ENCODE assay signal across 1 cellular context in the genomic region with DNA sequence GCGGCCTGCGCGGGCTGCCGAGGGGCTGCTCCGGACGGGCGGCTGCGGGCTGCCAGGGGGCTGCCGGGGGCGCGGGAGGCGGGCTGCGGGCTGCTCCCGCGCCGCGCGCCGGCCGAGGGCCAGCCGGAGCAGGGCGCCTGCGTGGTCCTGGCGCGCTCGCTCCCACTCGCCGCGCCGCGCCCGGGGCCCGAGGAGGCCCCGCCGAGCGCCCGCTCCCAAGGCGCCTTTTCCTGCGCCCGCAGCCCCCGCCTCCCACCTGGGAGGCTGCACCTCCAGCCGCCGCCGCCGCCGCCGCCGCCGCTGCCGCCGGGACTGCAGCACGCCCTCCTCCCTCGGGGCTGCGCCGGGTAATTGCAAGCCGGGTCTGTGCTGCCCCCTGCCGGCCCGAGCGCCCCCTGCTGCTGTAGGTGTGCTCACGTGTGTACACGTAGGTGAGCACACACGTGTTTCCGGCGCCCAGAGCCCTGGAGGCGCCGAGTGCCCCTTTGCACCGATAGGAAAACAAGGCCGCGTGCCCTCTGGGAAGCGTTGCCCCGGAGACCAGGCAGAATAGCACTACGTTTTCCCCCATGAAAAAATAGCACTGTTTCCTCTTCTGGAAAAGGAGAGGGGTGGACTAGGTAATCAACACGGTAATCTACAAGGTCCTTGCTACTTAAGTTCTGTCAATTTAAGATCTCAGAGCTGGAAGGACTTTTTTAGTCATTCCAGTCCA.
A peak's percentile ranks its signal among the peaks of the same experiment; 100 is the strongest.
TF ChIP-seq lines count a peak whose summit lies in the region.

Gene EPB41L4B, minus strand, starts transcription at position 326 of the 715 bp plus-strand sequence. CDS start 613 bp downstream, outside the sequence.

TF ChIP-seq in HepG2, 621 proteins besides CTCF, POLR2A, EP300 and RAD21 (continued from another document and continues in another):
- TF ChIP-seq, protein P1, sequence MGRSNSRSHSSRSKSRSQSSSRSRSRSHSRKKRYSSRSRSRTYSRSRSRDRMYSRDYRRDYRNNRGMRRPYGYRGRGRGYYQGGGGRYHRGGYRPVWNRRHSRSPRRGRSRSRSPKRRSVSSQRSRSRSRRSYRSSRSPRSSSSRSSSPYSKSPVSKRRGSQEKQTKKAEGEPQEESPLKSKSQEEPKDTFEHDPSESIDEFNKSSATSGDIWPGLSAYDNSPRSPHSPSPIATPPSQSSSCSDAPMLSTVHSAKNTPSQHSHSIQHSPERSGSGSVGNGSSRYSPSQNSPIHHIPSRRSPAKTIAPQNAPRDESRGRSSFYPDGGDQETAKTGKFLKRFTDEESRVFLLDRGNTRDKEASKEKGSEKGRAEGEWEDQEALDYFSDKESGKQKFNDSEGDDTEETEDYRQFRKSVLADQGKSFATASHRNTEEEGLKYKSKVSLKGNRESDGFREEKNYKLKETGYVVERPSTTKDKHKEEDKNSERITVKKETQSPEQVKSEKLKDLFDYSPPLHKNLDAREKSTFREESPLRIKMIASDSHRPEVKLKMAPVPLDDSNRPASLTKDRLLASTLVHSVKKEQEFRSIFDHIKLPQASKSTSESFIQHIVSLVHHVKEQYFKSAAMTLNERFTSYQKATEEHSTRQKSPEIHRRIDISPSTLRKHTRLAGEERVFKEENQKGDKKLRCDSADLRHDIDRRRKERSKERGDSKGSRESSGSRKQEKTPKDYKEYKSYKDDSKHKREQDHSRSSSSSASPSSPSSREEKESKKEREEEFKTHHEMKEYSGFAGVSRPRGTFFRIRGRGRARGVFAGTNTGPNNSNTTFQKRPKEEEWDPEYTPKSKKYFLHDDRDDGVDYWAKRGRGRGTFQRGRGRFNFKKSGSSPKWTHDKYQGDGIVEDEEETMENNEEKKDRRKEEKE (IDR thresholded peaks at IDR 0.05): no peak
- TF ChIP-seq DPF2 (CRISPR knock-in tag; IDR thresholded peaks at IDR 0.05; ENCODE audit: borderline replicate concordance, low read depth): peak; percentile 59; the same call in 1 of the 2 replicates
- TF ChIP-seq ZMAT3 (CRISPR knock-in tag; conservative IDR thresholded peaks at IDR 0.05): peak; percentile 97
- TF ChIP-seq NAIF1 (CRISPR knock-in tag; IDR thresholded peaks at IDR 0.05; ENCODE audit: borderline replicate concordance): no peak
- TF ChIP-seq E2F2 (CRISPR knock-in tag; IDR thresholded peaks at IDR 0.05; ENCODE audit: borderline replicate concordance): no peak
- peak; percentile 87; the same call in 1 of the 2 replicates for TF ChIP-seq HOXA5 (CRISPR knock-in tag; IDR thresholded peaks at IDR 0.05)
- peak; percentile 96 for TF ChIP-seq TBX2 (CRISPR knock-in tag; IDR thresholded peaks at IDR 0.05; ENCODE audit: borderline replicate concordance)
- TF ChIP-seq PAWR (CRISPR knock-in tag; IDR thresholded peaks at IDR 0.05; ENCODE audit: borderline replicate concordance): no peak
- TF ChIP-seq ZNF510 (CRISPR knock-in tag; IDR thresholded peaks at IDR 0.05; ENCODE audit: low read depth): peak; percentile 81; the same call in 1 of the 2 replicates
- TF ChIP-seq ZNF766 (CRISPR knock-in tag; IDR thresholded peaks at IDR 0.05; ENCODE audit: borderline replicate concordance): peak; percentile 86; the same call in 1 of the 2 replicates
- no peak for TF ChIP-seq ZFP41 (CRISPR knock-in tag; IDR thresholded peaks at IDR 0.05; ENCODE audit: borderline replicate concordance)
- peak; percentile 95 for TF ChIP-seq MNT (IDR thresholded peaks at IDR 0.05)
- TF ChIP-seq CHD2 (IDR thresholded peaks at IDR 0.05; ENCODE audit: low read depth, low read length): peak; percentile 42; the same call in 1 of the 2 replicates
- peak; percentile 91 for TF ChIP-seq HDAC2 (CRISPR knock-in tag; IDR thresholded peaks at IDR 0.05)
- peak; percentile 86 for TF ChIP-seq PHF21A (CRISPR knock-in tag; IDR thresholded peaks at IDR 0.05)
- TF ChIP-seq JDP2 (CRISPR knock-in tag; IDR thresholded peaks at IDR 0.05; ENCODE audit: borderline replicate concordance): no peak
- TF ChIP-seq, protein P2, sequence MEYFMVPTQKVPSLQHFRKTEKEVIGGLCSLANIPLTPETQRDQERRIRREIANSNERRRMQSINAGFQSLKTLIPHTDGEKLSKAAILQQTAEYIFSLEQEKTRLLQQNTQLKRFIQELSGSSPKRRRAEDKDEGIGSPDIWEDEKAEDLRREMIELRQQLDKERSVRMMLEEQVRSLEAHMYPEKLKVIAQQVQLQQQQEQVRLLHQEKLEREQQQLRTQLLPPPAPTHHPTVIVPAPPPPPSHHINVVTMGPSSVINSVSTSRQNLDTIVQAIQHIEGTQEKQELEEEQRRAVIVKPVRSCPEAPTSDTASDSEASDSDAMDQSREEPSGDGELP (IDR thresholded peaks at IDR 0.05; ENCODE audit: borderline replicate concordance, low read depth): peak; percentile 76
- TF ChIP-seq ZNF160 (CRISPR knock-in tag; IDR thresholded peaks at IDR 0.05): no peak
- TF ChIP-seq ATF5 (CRISPR knock-in tag; IDR thresholded peaks at IDR 0.05; ENCODE audit: low read depth): no peak
- TF ChIP-seq LCORL (IDR thresholded peaks at IDR 0.05): no peak
- TF ChIP-seq LCORL (CRISPR knock-in tag; IDR thresholded peaks at IDR 0.05): peak; percentile 82
- TF ChIP-seq TIGD3 (CRISPR knock-in tag; IDR thresholded peaks at IDR 0.05; ENCODE audit: borderline replicate concordance): no peak
- no peak for TF ChIP-seq ZFYVE20 (CRISPR knock-in tag; IDR thresholded peaks at IDR 0.05; ENCODE audit: borderline replicate concordance, low read depth)
- peak; percentile 98 for TF ChIP-seq ZIK1 (CRISPR knock-in tag; IDR thresholded peaks at IDR 0.05; ENCODE audit: borderline replicate concordance, low read depth)
- TF ChIP-seq, protein P3, sequence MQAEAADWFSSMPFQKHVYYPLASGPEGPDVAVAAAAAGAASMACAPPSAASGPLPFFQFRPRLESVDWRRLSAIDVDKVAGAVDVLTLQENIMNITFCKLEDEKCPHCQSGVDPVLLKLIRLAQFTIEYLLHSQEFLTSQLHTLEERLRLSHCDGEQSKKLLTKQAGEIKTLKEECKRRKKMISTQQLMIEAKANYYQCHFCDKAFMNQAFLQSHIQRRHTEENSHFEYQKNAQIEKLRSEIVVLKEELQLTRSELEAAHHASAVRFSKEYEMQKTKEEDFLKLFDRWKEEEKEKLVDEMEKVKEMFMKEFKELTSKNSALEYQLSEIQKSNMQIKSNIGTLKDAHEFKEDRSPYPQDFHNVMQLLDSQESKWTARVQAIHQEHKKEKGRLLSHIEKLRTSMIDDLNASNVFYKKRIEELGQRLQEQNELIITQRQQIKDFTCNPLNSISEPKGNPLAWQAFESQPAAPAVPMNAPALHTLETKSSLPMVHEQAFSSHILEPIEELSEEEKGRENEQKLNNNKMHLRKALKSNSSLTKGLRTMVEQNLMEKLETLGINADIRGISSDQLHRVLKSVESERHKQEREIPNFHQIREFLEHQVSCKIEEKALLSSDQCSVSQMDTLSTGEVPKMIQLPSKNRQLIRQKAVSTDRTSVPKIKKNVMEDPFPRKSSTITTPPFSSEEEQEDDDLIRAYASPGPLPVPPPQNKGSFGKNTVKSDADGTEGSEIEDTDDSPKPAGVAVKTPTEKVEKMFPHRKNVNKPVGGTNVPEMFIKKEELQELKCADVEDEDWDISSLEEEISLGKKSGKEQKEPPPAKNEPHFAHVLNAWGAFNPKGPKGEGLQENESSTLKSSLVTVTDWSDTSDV (CRISPR knock-in tag; IDR thresholded peaks at IDR 0.05): no peak; the same call in 1 of the 2 replicates
- TF ChIP-seq ZNF775 (CRISPR knock-in tag; IDR thresholded peaks at IDR 0.05; ENCODE audit: borderline replicate concordance): no peak
- TF ChIP-seq HNF1B (CRISPR knock-in tag; IDR thresholded peaks at IDR 0.05): peak; percentile 89
- TF ChIP-seq FOXP1 (IDR thresholded peaks at IDR 0.05): no peak
- TF ChIP-seq FOXP1 (CRISPR knock-in tag; IDR thresholded peaks at IDR 0.05): peak; percentile 52; the same call in 1 of the 2 replicates
- peak; percentile 63; the same call in 1 of the 2 replicates for TF ChIP-seq ZNF777 (CRISPR knock-in tag; IDR thresholded peaks at IDR 0.05)
- TF ChIP-seq GPN1 (CRISPR knock-in tag; IDR thresholded peaks at IDR 0.05; ENCODE audit: borderline replicate concordance): no peak
- TF ChIP-seq NR2C2 (CRISPR knock-in tag; IDR thresholded peaks at IDR 0.05; ENCODE audit: borderline replicate concordance): peak; percentile 53
- no peak for TF ChIP-seq RAD51 (IDR thresholded peaks at IDR 0.05; ENCODE audit: borderline replicate concordance)
- peak; percentile 62; the same call in 1 of the 2 replicates for TF ChIP-seq ZBTB2 (CRISPR knock-in tag; IDR thresholded peaks at IDR 0.05; ENCODE audit: low read depth)
- TF ChIP-seq MZF1 (CRISPR knock-in tag; IDR thresholded peaks at IDR 0.05; ENCODE audit: borderline replicate concordance): no peak
- peak; percentile 56; the same call in 1 of the 2 replicates for TF ChIP-seq ZNF280B (CRISPR knock-in tag; IDR thresholded peaks at IDR 0.05; ENCODE audit: borderline replicate concordance)
- TF ChIP-seq NFYB (CRISPR knock-in tag; IDR thresholded peaks at IDR 0.05): no peak
